1 cellular context compared by ENCODE assay signal in the genomic region with DNA sequence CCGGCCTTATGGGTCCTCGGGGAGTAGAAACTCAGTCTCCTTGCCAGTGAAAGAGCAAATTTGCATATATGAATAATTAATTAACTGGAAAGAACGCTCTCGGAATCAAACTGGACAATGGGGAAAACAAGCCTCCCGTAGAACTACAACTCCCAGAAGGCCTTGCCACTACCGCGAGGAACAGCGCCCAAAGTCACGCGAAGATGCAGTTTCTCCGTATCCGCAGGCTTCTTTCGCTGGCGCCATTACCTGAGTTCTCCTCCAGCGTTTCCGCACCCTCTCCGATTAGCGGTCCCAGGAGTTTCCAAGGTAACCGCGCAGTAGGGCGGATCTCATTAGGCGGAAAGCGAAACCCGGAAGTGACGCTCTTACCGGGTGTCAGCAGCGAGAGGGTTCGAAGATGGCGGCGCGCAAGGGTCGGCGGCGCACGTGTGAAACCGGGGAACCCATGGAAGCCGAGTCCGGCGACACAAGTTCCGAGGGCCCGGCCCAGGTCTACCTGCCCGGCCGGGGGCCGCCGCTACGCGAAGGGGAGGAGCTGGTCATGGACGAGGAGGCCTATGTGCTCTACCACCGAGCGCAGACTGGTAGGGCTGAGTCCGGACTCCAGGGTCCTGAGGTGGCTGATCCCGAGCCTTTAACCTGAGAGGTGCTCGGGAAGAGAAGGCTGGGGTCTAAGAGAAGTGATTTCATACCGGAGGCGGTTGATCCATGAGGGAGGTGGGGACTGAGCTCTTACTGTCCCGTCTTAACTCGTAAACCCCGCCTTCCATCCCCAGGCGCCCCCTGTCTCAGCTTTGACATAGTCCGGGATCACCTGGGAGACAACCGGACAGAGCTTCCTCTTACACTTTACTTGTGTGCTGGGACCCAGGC.
TF ChIP-seq lines count a peak whose summit lies in the region.

A gene (plus strand): TSS at position 378 of the 876 bp plus-strand sequence. CDS start 23 bp downstream, at position 401.

TF ChIP-seq in K562, 482 proteins besides CTCF, POLR2A, EP300 and RAD21 (continued from another document and continues in another):
- TF ChIP-seq, protein P1, sequence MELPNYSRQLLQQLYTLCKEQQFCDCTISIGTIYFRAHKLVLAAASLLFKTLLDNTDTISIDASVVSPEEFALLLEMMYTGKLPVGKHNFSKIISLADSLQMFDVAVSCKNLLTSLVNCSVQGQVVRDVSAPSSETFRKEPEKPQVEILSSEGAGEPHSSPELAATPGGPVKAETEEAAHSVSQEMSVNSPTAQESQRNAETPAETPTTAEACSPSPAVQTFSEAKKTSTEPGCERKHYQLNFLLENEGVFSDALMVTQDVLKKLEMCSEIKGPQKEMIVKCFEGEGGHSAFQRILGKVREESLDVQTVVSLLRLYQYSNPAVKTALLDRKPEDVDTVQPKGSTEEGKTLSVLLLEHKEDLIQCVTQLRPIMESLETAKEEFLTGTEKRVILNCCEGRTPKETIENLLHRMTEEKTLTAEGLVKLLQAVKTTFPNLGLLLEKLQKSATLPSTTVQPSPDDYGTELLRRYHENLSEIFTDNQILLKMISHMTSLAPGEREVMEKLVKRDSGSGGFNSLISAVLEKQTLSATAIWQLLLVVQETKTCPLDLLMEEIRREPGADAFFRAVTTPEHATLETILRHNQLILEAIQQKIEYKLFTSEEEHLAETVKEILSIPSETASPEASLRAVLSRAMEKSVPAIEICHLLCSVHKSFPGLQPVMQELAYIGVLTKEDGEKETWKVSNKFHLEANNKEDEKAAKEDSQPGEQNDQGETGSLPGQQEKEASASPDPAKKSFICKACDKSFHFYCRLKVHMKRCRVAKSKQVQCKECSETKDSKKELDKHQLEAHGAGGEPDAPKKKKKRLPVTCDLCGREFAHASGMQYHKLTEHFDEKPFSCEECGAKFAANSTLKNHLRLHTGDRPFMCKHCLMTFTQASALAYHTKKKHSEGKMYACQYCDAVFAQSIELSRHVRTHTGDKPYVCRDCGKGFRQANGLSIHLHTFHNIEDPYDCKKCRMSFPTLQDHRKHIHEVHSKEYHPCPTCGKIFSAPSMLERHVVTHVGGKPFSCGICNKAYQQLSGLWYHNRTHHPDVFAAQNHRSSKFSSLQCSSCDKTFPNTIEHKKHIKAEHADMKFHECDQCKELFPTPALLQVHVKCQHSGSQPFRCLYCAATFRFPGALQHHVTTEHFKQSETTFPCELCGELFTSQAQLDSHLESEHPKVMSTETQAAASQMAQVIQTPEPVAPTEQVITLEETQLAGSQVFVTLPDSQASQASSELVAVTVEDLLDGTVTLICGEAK (IDR thresholded peaks at IDR 0.05) = peak; percentile 94
- TF ChIP-seq, protein P1 (CRISPR knock-in tag; IDR thresholded peaks at IDR 0.05) = no peak
- TF ChIP-seq, protein P2, sequence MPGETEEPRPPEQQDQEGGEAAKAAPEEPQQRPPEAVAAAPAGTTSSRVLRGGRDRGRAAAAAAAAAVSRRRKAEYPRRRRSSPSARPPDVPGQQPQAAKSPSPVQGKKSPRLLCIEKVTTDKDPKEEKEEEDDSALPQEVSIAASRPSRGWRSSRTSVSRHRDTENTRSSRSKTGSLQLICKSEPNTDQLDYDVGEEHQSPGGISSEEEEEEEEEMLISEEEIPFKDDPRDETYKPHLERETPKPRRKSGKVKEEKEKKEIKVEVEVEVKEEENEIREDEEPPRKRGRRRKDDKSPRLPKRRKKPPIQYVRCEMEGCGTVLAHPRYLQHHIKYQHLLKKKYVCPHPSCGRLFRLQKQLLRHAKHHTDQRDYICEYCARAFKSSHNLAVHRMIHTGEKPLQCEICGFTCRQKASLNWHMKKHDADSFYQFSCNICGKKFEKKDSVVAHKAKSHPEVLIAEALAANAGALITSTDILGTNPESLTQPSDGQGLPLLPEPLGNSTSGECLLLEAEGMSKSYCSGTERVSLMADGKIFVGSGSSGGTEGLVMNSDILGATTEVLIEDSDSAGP (CRISPR knock-in tag; IDR thresholded peaks at IDR 0.05) = no peak
- TF ChIP-seq KAT7 (CRISPR knock-in tag; IDR thresholded peaks at IDR 0.05; ENCODE audit: borderline replicate concordance) = peak; percentile 96
- no peak for TF ChIP-seq NFE2 (IDR thresholded peaks at IDR 0.05; ENCODE audit: low read depth)
- no peak for TF ChIP-seq RFX5 (IDR thresholded peaks at IDR 0.05; ENCODE audit: low read depth, low read length)
- no peak for TF ChIP-seq MCM2 (IDR thresholded peaks at IDR 0.05; ENCODE audit: low read depth)
- TF ChIP-seq FUS (optimal IDR thresholded peaks at IDR 0.05; ENCODE audit: low read depth, low read length) = no peak
- no peak for TF ChIP-seq ZFP36 (IDR thresholded peaks at IDR 0.05; ENCODE audit: low read depth, low read length, partially characterized antibody)
- TF ChIP-seq NFIX (CRISPR knock-in tag; IDR thresholded peaks at IDR 0.05; ENCODE audit: low read depth) = no peak
- TF ChIP-seq MIER1 (IDR thresholded peaks at IDR 0.05; ENCODE audit: low read depth) = no peak
- TF ChIP-seq, protein P3, sequence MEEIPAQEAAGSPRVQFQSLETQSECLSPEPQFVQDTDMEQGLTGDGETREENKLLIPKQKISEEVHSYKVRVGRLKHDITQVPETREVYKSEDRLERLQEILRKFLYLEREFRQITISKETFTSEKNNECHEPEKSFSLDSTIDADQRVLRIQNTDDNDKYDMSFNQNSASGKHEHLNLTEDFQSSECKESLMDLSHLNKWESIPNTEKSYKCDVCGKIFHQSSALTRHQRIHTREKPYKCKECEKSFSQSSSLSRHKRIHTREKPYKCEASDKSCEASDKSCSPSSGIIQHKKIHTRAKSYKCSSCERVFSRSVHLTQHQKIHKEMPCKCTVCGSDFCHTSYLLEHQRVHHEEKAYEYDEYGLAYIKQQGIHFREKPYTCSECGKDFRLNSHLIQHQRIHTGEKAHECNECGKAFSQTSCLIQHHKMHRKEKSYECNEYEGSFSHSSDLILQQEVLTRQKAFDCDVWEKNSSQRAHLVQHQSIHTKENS (CRISPR knock-in tag; IDR thresholded peaks at IDR 0.05) = no peak
- TF ChIP-seq TEAD2 (tag; IDR thresholded peaks at IDR 0.05) = no peak
- TF ChIP-seq PHB2 (IDR thresholded peaks at IDR 0.05; ENCODE audit: low read depth) = no peak
- TF ChIP-seq NFIC (IDR thresholded peaks at IDR 0.05) = no peak
- TF ChIP-seq PHTF2 (CRISPR knock-in tag; IDR thresholded peaks at IDR 0.05) = no peak
- no peak for TF ChIP-seq NR3C1 (CRISPR knock-in tag; IDR thresholded peaks at IDR 0.05)
- TF ChIP-seq, protein P4, sequence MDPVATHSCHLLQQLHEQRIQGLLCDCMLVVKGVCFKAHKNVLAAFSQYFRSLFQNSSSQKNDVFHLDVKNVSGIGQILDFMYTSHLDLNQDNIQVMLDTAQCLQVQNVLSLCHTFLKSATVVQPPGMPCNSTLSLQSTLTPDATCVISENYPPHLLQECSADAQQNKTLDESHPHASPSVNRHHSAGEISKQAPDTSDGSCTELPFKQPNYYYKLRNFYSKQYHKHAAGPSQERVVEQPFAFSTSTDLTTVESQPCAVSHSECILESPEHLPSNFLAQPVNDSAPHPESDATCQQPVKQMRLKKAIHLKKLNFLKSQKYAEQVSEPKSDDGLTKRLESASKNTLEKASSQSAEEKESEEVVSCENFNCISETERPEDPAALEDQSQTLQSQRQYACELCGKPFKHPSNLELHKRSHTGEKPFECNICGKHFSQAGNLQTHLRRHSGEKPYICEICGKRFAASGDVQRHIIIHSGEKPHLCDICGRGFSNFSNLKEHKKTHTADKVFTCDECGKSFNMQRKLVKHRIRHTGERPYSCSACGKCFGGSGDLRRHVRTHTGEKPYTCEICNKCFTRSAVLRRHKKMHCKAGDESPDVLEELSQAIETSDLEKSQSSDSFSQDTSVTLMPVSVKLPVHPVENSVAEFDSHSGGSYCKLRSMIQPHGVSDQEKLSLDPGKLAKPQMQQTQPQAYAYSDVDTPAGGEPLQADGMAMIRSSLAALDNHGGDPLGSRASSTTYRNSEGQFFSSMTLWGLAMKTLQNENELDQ (CRISPR knock-in tag; IDR thresholded peaks at IDR 0.05; ENCODE audit: borderline replicate concordance) = no peak
- no peak for TF ChIP-seq SMAD4 (CRISPR knock-in tag; conservative IDR thresholded peaks at IDR 0.05)
- TF ChIP-seq NRF1 (conservative IDR thresholded peaks at IDR 0.05 in 1 of 2, IDR thresholded peaks at IDR 0.05 in 1 of 2) = peak; percentile 55 to 67
- no peak for TF ChIP-seq ZNF668 (CRISPR knock-in tag; IDR thresholded peaks at IDR 0.05)
- TF ChIP-seq, protein P5, sequence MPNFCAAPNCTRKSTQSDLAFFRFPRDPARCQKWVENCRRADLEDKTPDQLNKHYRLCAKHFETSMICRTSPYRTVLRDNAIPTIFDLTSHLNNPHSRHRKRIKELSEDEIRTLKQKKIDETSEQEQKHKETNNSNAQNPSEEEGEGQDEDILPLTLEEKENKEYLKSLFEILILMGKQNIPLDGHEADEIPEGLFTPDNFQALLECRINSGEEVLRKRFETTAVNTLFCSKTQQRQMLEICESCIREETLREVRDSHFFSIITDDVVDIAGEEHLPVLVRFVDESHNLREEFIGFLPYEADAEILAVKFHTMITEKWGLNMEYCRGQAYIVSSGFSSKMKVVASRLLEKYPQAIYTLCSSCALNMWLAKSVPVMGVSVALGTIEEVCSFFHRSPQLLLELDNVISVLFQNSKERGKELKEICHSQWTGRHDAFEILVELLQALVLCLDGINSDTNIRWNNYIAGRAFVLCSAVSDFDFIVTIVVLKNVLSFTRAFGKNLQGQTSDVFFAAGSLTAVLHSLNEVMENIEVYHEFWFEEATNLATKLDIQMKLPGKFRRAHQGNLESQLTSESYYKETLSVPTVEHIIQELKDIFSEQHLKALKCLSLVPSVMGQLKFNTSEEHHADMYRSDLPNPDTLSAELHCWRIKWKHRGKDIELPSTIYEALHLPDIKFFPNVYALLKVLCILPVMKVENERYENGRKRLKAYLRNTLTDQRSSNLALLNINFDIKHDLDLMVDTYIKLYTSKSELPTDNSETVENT (CRISPR knock-in tag; IDR thresholded peaks at IDR 0.05) = peak; percentile 15; the same call in 1 of the 2 replicates
- TF ChIP-seq ZFPM2 (CRISPR knock-in tag; IDR thresholded peaks at IDR 0.05) = no peak
- TF ChIP-seq, protein P6, sequence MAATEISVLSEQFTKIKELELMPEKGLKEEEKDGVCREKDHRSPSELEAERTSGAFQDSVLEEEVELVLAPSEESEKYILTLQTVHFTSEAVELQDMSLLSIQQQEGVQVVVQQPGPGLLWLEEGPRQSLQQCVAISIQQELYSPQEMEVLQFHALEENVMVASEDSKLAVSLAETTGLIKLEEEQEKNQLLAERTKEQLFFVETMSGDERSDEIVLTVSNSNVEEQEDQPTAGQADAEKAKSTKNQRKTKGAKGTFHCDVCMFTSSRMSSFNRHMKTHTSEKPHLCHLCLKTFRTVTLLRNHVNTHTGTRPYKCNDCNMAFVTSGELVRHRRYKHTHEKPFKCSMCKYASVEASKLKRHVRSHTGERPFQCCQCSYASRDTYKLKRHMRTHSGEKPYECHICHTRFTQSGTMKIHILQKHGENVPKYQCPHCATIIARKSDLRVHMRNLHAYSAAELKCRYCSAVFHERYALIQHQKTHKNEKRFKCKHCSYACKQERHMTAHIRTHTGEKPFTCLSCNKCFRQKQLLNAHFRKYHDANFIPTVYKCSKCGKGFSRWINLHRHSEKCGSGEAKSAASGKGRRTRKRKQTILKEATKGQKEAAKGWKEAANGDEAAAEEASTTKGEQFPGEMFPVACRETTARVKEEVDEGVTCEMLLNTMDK (IDR thresholded peaks at IDR 0.05; ENCODE audit: borderline replicate concordance, insufficient read depth, low read depth, low read length, poor library complexity, severe bottlenecking) = peak; percentile 78
- TF ChIP-seq KDM1A (IDR thresholded peaks at IDR 0.05) = no peak
- no peak for TF ChIP-seq ZNF324 (CRISPR knock-in tag; IDR thresholded peaks at IDR 0.05)
- TF ChIP-seq SAFB2 (IDR thresholded peaks at IDR 0.05; ENCODE audit: borderline replicate concordance, low read depth, low read length, severe bottlenecking) = no peak
- TF ChIP-seq RBM17 (IDR thresholded peaks at IDR 0.05; ENCODE audit: borderline replicate concordance, low read depth, low read length) = no peak
- TF ChIP-seq, protein P7, sequence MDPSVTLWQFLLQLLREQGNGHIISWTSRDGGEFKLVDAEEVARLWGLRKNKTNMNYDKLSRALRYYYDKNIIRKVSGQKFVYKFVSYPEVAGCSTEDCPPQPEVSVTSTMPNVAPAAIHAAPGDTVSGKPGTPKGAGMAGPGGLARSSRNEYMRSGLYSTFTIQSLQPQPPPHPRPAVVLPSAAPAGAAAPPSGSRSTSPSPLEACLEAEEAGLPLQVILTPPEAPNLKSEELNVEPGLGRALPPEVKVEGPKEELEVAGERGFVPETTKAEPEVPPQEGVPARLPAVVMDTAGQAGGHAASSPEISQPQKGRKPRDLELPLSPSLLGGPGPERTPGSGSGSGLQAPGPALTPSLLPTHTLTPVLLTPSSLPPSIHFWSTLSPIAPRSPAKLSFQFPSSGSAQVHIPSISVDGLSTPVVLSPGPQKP (CRISPR knock-in tag; IDR thresholded peaks at IDR 0.05) = no peak
- TF ChIP-seq, protein P8, sequence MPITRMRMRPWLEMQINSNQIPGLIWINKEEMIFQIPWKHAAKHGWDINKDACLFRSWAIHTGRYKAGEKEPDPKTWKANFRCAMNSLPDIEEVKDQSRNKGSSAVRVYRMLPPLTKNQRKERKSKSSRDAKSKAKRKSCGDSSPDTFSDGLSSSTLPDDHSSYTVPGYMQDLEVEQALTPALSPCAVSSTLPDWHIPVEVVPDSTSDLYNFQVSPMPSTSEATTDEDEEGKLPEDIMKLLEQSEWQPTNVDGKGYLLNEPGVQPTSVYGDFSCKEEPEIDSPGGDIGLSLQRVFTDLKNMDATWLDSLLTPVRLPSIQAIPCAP (CRISPR knock-in tag; IDR thresholded peaks at IDR 0.05; ENCODE audit: borderline replicate concordance) = no peak
